Comparison of ENCODE assay signal across 8 cellular contexts in genomic region chr3:136193273-136194043, GRCh38. TPM values are rescaled to one million over a fixed set of nuclear protein-coding genes. Genes with fewer than 3 reads are reported as not detected.
DNase-seq lines count a peak whose midpoint lies in the region; ATAC-seq and TF ChIP-seq lines count a peak whose summit lies in the region.

No MANE protein-coding gene starts in this region.

- 0 to 2% methylated on average over 6 of the region's 6 CpGs for WGBS in heart right ventricle, 2 donors

- no peaks in the 10 kb centered on the region for H3K36me3 ChIP-seq in heart right ventricle

- H3K4me3 ChIP-seq in heart right ventricle (peak overlapping the region; percentile 70 to 95 (median 80)), fibroblast of pulmonary artery (replicated peaks; ENCODE audit: low read depth, low read length) (peak overlapping the region; percentile 99), retinal pigment epithelial cell (ENCODE audit: low read length) (peak overlapping the region; percentile 98)

- H3K27me3 ChIP-seq in heart right ventricle = no peaks in the 10 kb centered on the region

- H3K9me3 ChIP-seq in heart right ventricle = no peaks in the 10 kb centered on the region

- peak overlapping the region in 8 of 10 donors; percentile 99 to 100 (median 100) for H3K27ac ChIP-seq in heart right ventricle

- TF ChIP-seq CTCF in heart right ventricle (IDR thresholded peaks at IDR 0.05) (no peak), fibroblast of pulmonary artery (IDR thresholded peaks at IDR 0.05; ENCODE audit: low read length, missing control alignments) (no peak), retinal pigment epithelial cell (conservative IDR thresholded peaks at IDR 0.05; ENCODE audit: low read depth, low read length) (no peak)

- peak overlapping the region; percentile 93 for H3K4me3 Mint-ChIP-seq in T-helper 1 cell treated with Interleukin-12 subunit alpha and Interleukin-12 subunit beta and Interleukin-4 antibody, amounts not matched to agents 30 μg/mL and 1 μg/mL, for 36 hours

- H3K36me3 Mint-ChIP-seq in T-helper 1 cell treated with Interleukin-12 subunit alpha and Interleukin-12 subunit beta and Interleukin-4 antibody, amounts not matched to agents 30 μg/mL and 1 μg/mL, for 36 hours (ENCODE audit: low read depth) = peaks cover 40% of the 10 kb centered on the region

- peak overlapping the region; percentile 96 for H3K27ac Mint-ChIP-seq in T-helper 1 cell treated with Interleukin-12 subunit alpha and Interleukin-12 subunit beta and Interleukin-4 antibody, amounts not matched to agents 30 μg/mL and 1 μg/mL, for 36 hours

- intact Hi-C loops in heart right ventricle (cut with DNase I) (loop anchor here in 6 of 10 donors (5.0 to 10.0 kb wide), 5 partner anchors 41 to 559 kb away; partner anchors contain the start of gene STAG1 (in 2 of the 6)), left cardiac atrium (cut with DNase I) (loop anchor here in 1 of 2 donors (10.0 kb wide), 1 partner anchor 49 kb away; no protein-coding TSS in a partner anchor)

- peaks cover 54% of the 10 kb centered on the region for H3K4me1 Mint-ChIP-seq in T-helper 1 cell treated with Interleukin-12 subunit alpha and Interleukin-12 subunit beta and Interleukin-4 antibody, amounts not matched to agents 30 μg/mL and 1 μg/mL, for 36 hours (ENCODE audit: low read depth)

- H3K27me3 Mint-ChIP-seq in T-helper 1 cell treated with Interleukin-12 subunit alpha and Interleukin-12 subunit beta and Interleukin-4 antibody, amounts not matched to agents 30 μg/mL and 1 μg/mL, for 36 hours (ENCODE audit: low read depth) = peaks cover 4% of the 10 kb centered on the region

- no peak for DNase-seq in heart right ventricle
- no peak for DNase-seq in left cardiac atrium
- no peak for DNase-seq in fibroblast of pulmonary artery (ENCODE audit: low read depth)
- DNase-seq in retinal pigment epithelial cell (ENCODE audit: low read depth) = no peak
- no peak for DNase-seq in SHP77 (lab: John Stamatoyannopoulos, UW)

- no peak for ATAC-seq in heart right ventricle
- ATAC-seq in left cardiac atrium = no peak
- ATAC-seq in HG03457 (IDR thresholded peaks at IDR 0.05; ENCODE audit: unreplicated experiment) = no peak
- ATAC-seq in activated CD4-positive, CD25-positive, alpha-beta regulatory T cell treated with anti-CD3 and anti-CD28 coated beads, Interleukin-2, amount 50 U/mL, for 24 hours = no peak

- H3K4me1 ChIP-seq in heart right ventricle = peaks cover 3 to 70% (median 60%) of the 10 kb centered on the region in 9 donors

- H3K9me3 Mint-ChIP-seq in T-helper 1 cell treated with Interleukin-12 subunit alpha and Interleukin-12 subunit beta and Interleukin-4 antibody, amounts not matched to agents 30 μg/mL and 1 μg/mL, for 36 hours = no peaks in the 10 kb centered on the region

RNA-seq across cellular contexts. Expression of gene MSL2, which starts 2.7 kb away (rescaled TPM):
- total RNA-seq in heart right ventricle (10 to 100 TPM; 16.5 to 25.2 (median 20.9) TPM), left cardiac atrium (10 to 100 TPM; 19.0 to 21.6 TPM)
- polyA plus RNA-seq in heart right ventricle = 1 to 10 TPM; 3.8 TPM

RNA-seq across cellular contexts. Expression of gene PCCB, which starts 56.7 kb away (rescaled TPM):
- total RNA-seq in heart right ventricle (100 to 1,000 TPM in 7 of 10 donors, 10 to 100 TPM in 3; 78.6 to 163 (median 132) TPM), left cardiac atrium (10 to 100 TPM; 67.7 to 70.8 TPM)
- polyA plus RNA-seq in heart right ventricle = 10 to 100 TPM; 17.2 to 42.3 TPM
